26 cellular contexts compared by ENCODE assay signal in genomic region chr10:117929321-117930067, GRCh38.
A peak's percentile ranks its signal among the peaks of the same experiment; 100 is the strongest.
DNase-seq lines count a peak whose midpoint lies in the region; ATAC-seq and TF ChIP-seq lines count a peak whose summit lies in the region.
"Had no signal": no experiment of that assay in that cellular context is flagged by ENCODE, and none has a peak within 500 bp of the region (broad histone marks: within the 10 kb centered on the region; RNA-seq: fewer than 3 reads in every experiment).

No MANE protein-coding gene starts in this region.

- no peak overlapping the region for H3K4me2 ChIP-seq in HCT116 (ENCODE audit: low read length)

- H3K27me3 ChIP-seq in HCT116 (ENCODE audit: insufficient read depth, low read length), result peaks cover 18% of the 10 kb centered on the region; the same call in 1 of the 2 replicates
- H3K27me3 ChIP-seq: gastroesophageal sphincter had no signal

- no peaks in the 10 kb centered on the region for H3K4me1 ChIP-seq in HCT116 (ENCODE audit: control insufficient read depth in 1 of 2, insufficient read depth in 2 of 2, low read length in 2 of 2)
- H3K4me1 ChIP-seq: gastroesophageal sphincter, spleen had no signal

- no peak overlapping the region for H3K9ac ChIP-seq in HCT116 (ENCODE audit: low read length)

- DNase-seq in NCI-H2227 (lab: John Stamatoyannopoulos, UW; ENCODE audit: unreplicated experiment), result peak; percentile 0
- no peak for DNase-seq in NCI-H2227 treated with DMSO at 0.1 percent for 48 hours (lab: John Stamatoyannopoulos, UW)
- no peak for DNase-seq in HCT116 (ENCODE audit: low read depth, low spot score)
- DNase-seq in myocyte (ENCODE audit: low read depth), result peak; percentile 10
- no peak for DNase-seq in AG08395 (ENCODE audit: low spot score)
- DNase-seq in NCI-H1694 treated with DMSO at 0.1 percent for 48 hours (lab: John Stamatoyannopoulos, UW), result no peak
- DNase-seq in activated effector memory CD4-positive, alpha-beta T cell treated with anti-CD3 and anti-CD28 coated beads, Interleukin-2, amount 50 U/mL, for 16 hours, result no peak
- DNase-seq: activated CD4-positive, alpha-beta T cell treated with anti-CD3 and anti-CD28 coated beads, Interleukin-2, amount 10 ng/mL, durations not matched to agents 7 days and 5 days; activated T-cell treated with anti-CD3 and anti-CD28 coated beads, Interleukin-2, amount 50 U/mL, for 24 hours; AML-193; CD8-positive, alpha-beta memory T cell; dermis blood vessel endothelial cell; GDM1; hippocampal formation; Karpas-422; left ventricle myocardium superior; natural killer cell; NCI-H1048; NCI-H187 treated with DMSO at 0.1 percent for 48 hours; retina; spleen; stimulated activated CD4-positive, alpha-beta T cell treated with anti-CD3 and anti-CD28 coated beads, Interleukin-2, amount 100 ng/mL, for 48 hours; trophoblast cell had no signal

- no peaks in the 10 kb centered on the region for H3K36me3 ChIP-seq in HCT116 (ENCODE audit: control insufficient read depth in 1 of 2, insufficient read depth in 2 of 2, low read length in 2 of 2)
- H3K36me3 ChIP-seq: gastroesophageal sphincter, spleen had no signal

- ATAC-seq in HCT116, result peak; percentile 34; the same call in 1 of the 2 replicates
- ATAC-seq: gastroesophageal sphincter, left ventricle myocardium superior, natural killer cell had no signal

- no peaks in the 10 kb centered on the region for H3K79me2 ChIP-seq in HCT116 (ENCODE audit: insufficient read depth, low read length)

- H3K9me2 ChIP-seq in HCT116 (ENCODE audit: insufficient read depth), result no peaks in the 10 kb centered on the region

- no peaks in the 10 kb centered on the region for H4K20me1 ChIP-seq in HCT116 (ENCODE audit: insufficient read depth)

- POLR2A ChIA-PET in HCT116 (lab: Charles Lee), result no interaction called here

- TF ChIP-seq POLR2A in HCT116 (IDR thresholded peaks at IDR 0.05; ENCODE audit: borderline replicate concordance, extremely low read depth, insufficient read depth, insufficient read length), result no peak

- CTCF ChIA-PET in HCT116 (lab: Charles Lee), result no interaction called here

- H3K27ac ChIP-seq in HCT116 (ENCODE audit: low read depth, low read length) (no peak overlapping the region), VCaP (no peak overlapping the region)
- H3K27ac ChIP-seq: gastroesophageal sphincter, HL-60, spleen had no signal

- H3K4me3 ChIP-seq in HCT116 (replicated peaks in 1 of 2; ENCODE audit: low read depth in 1 of 2, low read length in 2 of 2), result no peak overlapping the region
- H3K4me3 ChIP-seq: gastroesophageal sphincter, spleen had no signal

- H3K9me3 ChIP-seq in HCT116 (ENCODE audit: control insufficient read depth in 1 of 2, insufficient read depth in 1 of 2, low read depth in 1 of 2, low read length in 2 of 2), result no peaks in the 10 kb centered on the region
- H3K9me3 ChIP-seq: gastroesophageal sphincter, spleen had no signal

- TF ChIP-seq CTCF in HCT116 (IDR thresholded peaks at IDR 0.05 in 2 of 3, conservative IDR thresholded peaks at IDR 0.05 in 1 of 3; ENCODE audit: borderline replicate concordance in 1 of 3, insufficient read depth in 1 of 3, low read depth in 2 of 3, low read length in 2 of 3) (no peak; a peak in 1 of 6 replicates), VCaP (conservative IDR thresholded peaks at IDR 0.05) (peak; percentile 24)

- no peak overlapping the region for H2AFZ ChIP-seq in HCT116 (ENCODE audit: low read depth, low read length, poor library complexity, severe bottlenecking)

- intact Hi-C loops in HCT116 (cut with micrococcal nuclease), result no loop called here

- no peak for TF ChIP-seq RAD21 in HCT116 (IDR thresholded peaks at IDR 0.05; ENCODE audit: low read depth)

- RAD21 ChIA-PET in HCT116 (lab: Charles Lee; ENCODE audit: low non-redundant PET in 1 of 2, low total read pairs in 2 of 2, uncharacterized antibody in 2 of 2, unreplicated experiment in 2 of 2), result no interaction called here

- BruUV-seq in HCT116 (replicated peaks; lab: Mats Ljungman, UMichigan), result no TSS peak

TF ChIP-seq in HCT116, 20 proteins besides CTCF, POLR2A, EP300 and RAD21:
- TF ChIP-seq SRF (IDR thresholded peaks at IDR 0.05; ENCODE audit: low read depth) (no peak), ZBTB33 (IDR thresholded peaks at IDR 0.05; ENCODE audit: extremely low read depth, insufficient replicate concordance, low read length) (no peak), EGR1 (IDR thresholded peaks at IDR 0.05; ENCODE audit: low read depth) (no peak), CEBPB (IDR thresholded peaks at IDR 0.05; ENCODE audit: low read depth) (no peak), SIN3A (IDR thresholded peaks at IDR 0.05; ENCODE audit: low read depth) (no peak), CBX3 (IDR thresholded peaks at IDR 0.05; ENCODE audit: low read depth) (no peak), ATF3 (IDR thresholded peaks at IDR 0.05) (no peak), REST (IDR thresholded peaks at IDR 0.05; ENCODE audit: low read depth) (no peak), ZFX (IDR thresholded peaks at IDR 0.05) (no peak), SP1 (IDR thresholded peaks at IDR 0.05; ENCODE audit: low read depth) (no peak), FOSL1 (IDR thresholded peaks at IDR 0.05; ENCODE audit: low read depth) (no peak), EZH2 (IDR thresholded peaks at IDR 0.05) (no peak), YY1 (IDR thresholded peaks at IDR 0.05; ENCODE audit: extremely low read depth, insufficient replicate concordance, low read depth, low read length) (no peak), JUND (IDR thresholded peaks at IDR 0.05) (no peak), ELF1 (IDR thresholded peaks at IDR 0.05; ENCODE audit: borderline replicate concordance, low read depth) (no peak), POLR2AphosphoS5 (IDR thresholded peaks at IDR 0.05; ENCODE audit: low read depth, low read length) (no peak), MAX (IDR thresholded peaks at IDR 0.05) (no peak), TCF7L2 (IDR thresholded peaks at IDR 0.05; ENCODE audit: borderline replicate concordance, extremely low read depth, insufficient read depth, insufficient read length) (no peak), EZH2phosphoT487 (IDR thresholded peaks at IDR 0.05; ENCODE audit: borderline replicate concordance) (no peak)

Comparison
In these comparisons a context has a peak if more than half of its experiments do, and no peak if none do; other contexts are left out.
1. DNase-seq: peak in NCI-H2227 (single experiment) and myocyte (single experiment); none in NCI-H2227 treated with DMSO at 0.1 percent for 48 hours (single experiment), HCT116 (single experiment), AG08395 (single experiment), NCI-H1694 treated with DMSO at 0.1 percent for 48 hours (single experiment) and activated effector memory CD4-positive, alpha-beta T cell treated with anti-CD3 and anti-CD28 coated beads, Interleukin-2, amount 50 U/mL, for 16 hours (single experiment).